8 cellular contexts compared by ENCODE assay signal in the genomic region with DNA sequence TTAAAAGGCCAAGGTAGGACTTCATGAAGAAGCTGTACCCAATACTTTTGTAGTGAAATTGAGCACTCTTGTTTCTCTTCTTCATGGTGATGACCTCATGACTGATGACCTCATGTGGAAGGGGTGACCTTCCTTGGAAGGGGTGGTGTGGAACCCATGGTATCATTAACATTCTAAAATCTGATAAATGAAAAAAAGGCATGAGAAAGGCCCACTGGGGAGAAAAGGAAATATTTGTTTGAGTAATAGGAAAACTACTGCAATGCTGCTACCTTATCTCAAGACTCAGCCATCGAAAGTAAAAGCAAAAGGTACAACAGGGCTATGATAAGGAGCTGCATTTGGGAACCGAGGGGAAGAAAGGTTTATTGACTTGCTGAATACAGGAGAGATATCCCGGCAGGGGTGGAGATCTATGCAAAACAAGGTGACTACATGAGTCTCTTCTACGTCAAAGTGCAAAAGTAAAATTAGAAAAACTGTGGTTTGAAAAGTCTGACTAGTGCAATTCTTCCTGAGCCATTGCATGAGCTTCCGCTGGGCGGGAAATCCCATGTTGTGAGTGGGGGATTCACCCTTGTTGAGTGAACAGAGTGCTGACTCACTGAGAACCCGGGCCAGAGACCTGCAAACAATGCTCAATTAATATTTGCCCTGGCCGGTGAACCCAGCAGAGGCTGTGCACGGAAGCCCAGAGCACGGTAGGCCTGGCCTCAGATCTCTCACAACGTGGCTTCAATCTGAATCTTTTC.
DNase-seq lines count a peak whose midpoint lies in the region; TF ChIP-seq lines count a peak whose summit lies in the region.

No MANE protein-coding gene starts in this region.

- H3K4me3 ChIP-seq in GM12864 (ENCODE audit: low read depth, low read length) = peak overlapping the region; percentile 62

- peak; percentile 95 for DNase-seq in GM12864 (ENCODE audit: low read depth)
- DNase-seq in H4 (ENCODE audit: low spot score) = peak; percentile 57
- DNase-seq in NAMALWA (ENCODE audit: low spot score) = peak; percentile 19
- peak; percentile 20 for DNase-seq in activated T-cell treated with anti-CD3 and anti-CD28 coated beads for 1 hour (ENCODE audit: low read depth)
- peak; percentile 53 for DNase-seq in globus pallidus (ENCODE audit: low spot score)
- peak; percentile 97 for DNase-seq in renal cortical epithelial cell (ENCODE audit: low read depth)
- DNase-seq in NCI-H1092 treated with DMSO at 0.1 percent for 48 hours (lab: John Stamatoyannopoulos, UW) = no peak
- no peak for DNase-seq in HUDEP-2 (lab: John Stamatoyannopoulos, UW; ENCODE audit: unreplicated experiment in 76 of 76)

- no peak for TF ChIP-seq CTCF in GM12864 (IDR thresholded peaks at IDR 0.05; ENCODE audit: low read depth, low read length, missing control alignments)

Comparison
In these comparisons a context has a peak if more than half of its experiments do, and no peak if none do; other contexts are left out.
1. DNase-seq: peak in GM12864 (single experiment), H4 (single experiment), NAMALWA (single experiment), activated T-cell treated with anti-CD3 and anti-CD28 coated beads for 1 hour (single experiment), globus pallidus (single experiment) and renal cortical epithelial cell (single experiment); none in NCI-H1092 treated with DMSO at 0.1 percent for 48 hours (single experiment) and HUDEP-2 (0 of 76).